Comparison of ENCODE assay signal across 1 cellular context in genomic region chr6:7671076-7671475, GRCh38.
TF ChIP-seq lines count a peak whose summit lies in the region.

No MANE protein-coding gene starts in this region.

TF ChIP-seq in IMR-90, 13 proteins besides CTCF, POLR2A, EP300 and RAD21:
- TF ChIP-seq MAFK (IDR thresholded peaks at IDR 0.05; ENCODE audit: low read depth, low read length) (no peak), ELK1 (IDR thresholded peaks at IDR 0.05; ENCODE audit: borderline replicate concordance, low read depth, low read length) (no peak), RFX5 (IDR thresholded peaks at IDR 0.05; ENCODE audit: low read depth, low read length) (no peak), SMC3 (IDR thresholded peaks at IDR 0.05; ENCODE audit: low read depth, low read length) (no peak), CHD1 (IDR thresholded peaks at IDR 0.05; ENCODE audit: low read depth, low read length) (no peak), MXI1 (IDR thresholded peaks at IDR 0.05; ENCODE audit: borderline replicate concordance, low read depth, low read length) (no peak), FOS (IDR thresholded peaks at IDR 0.05; ENCODE audit: low read depth, low read length) (no peak), CEBPB (IDR thresholded peaks at IDR 0.05; ENCODE audit: low read depth, low read length) (no peak), RCOR1 (IDR thresholded peaks at IDR 0.05; ENCODE audit: insufficient replicate concordance, low read length) (no peak), MAZ (IDR thresholded peaks at IDR 0.05; ENCODE audit: borderline replicate concordance, low read depth, low read length) (no peak), NFE2L2 (IDR thresholded peaks at IDR 0.05; ENCODE audit: low read depth, low read length) (no peak), USF2 (IDR thresholded peaks at IDR 0.05; ENCODE audit: low read depth, low read length) (no peak), BHLHE40 (IDR thresholded peaks at IDR 0.05; ENCODE audit: low read depth, low read length) (no peak)
